In genomic region chr19:5686647-5687359, GRCh38 we compare ENCODE assay signal across 8 cellular contexts. TPM values are rescaled to one million over a fixed set of nuclear protein-coding genes. Genes with fewer than 3 reads are reported as not detected.
DNase-seq lines count a peak whose midpoint lies in the region; ATAC-seq and TF ChIP-seq lines count a peak whose summit lies in the region.

No MANE protein-coding gene starts in this region.

- DNase-seq in A172 (ENCODE audit: low spot score): peak; percentile 75
- DNase-seq in NCI-H2196 (lab: John Stamatoyannopoulos, UW; ENCODE audit: unreplicated experiment): peak; percentile 96
- DNase-seq in activated CD4-positive, alpha-beta T cell treated with anti-CD3 and anti-CD28 coated beads for 1 hour: peak; percentile 86
- DNase-seq in choroid plexus epithelial cell (ENCODE audit: low read depth): peak; percentile 93
- peak; percentile 83 to 99 for DNase-seq in stimulated activated CD4-positive, alpha-beta T cell treated with anti-CD3 and anti-CD28 coated beads, Interleukin-1b, Interleukin-23, amount 100 ng/mL, for 1 hour (ENCODE audit: low read depth in 2 of 2)

- H3K27ac ChIP-seq in layer of hippocampus (ENCODE audit: low read depth, low read length): peak overlapping the region; percentile 73

- TF ChIP-seq POLR2A in GM18526 (IDR thresholded peaks at IDR 0.05; ENCODE audit: extremely low read depth, insufficient read length): peak; percentile 29

- ATAC-seq in HG03097 (IDR thresholded peaks at IDR 0.05; ENCODE audit: low FRiP score, unreplicated experiment): peak; percentile 41

- H3K4me3 ChIP-seq in choroid plexus epithelial cell (ENCODE audit: low read depth, low read length): peak overlapping the region; percentile 64

- peak; percentile 82 for TF ChIP-seq CTCF in choroid plexus epithelial cell (conservative IDR thresholded peaks at IDR 0.05; ENCODE audit: low read depth, low read length)

- H3K27me3 ChIP-seq in layer of hippocampus (ENCODE audit: control insufficient read depth, insufficient read depth, low read length): no peaks in the 10 kb centered on the region

RNA-seq across cellular contexts. Expression of gene RPL36, which starts 3.3 kb away (rescaled TPM):
- total RNA-seq in A172 (2014; rRNA removed; shearing (Covaris generic)): 782 and 864 TPM in 2 replicates

RNA-seq across cellular contexts. Expression of gene HSD11B1L, which starts 6.0 kb away (rescaled TPM):
- 24.1 and 58.4 TPM in 2 replicates for total RNA-seq in A172 (2014; rRNA removed; shearing (Covaris generic))

RNA-seq across cellular contexts. Expression of gene MICOS13, which starts 6.5 kb away (rescaled TPM):
- 49.6 and 81.0 TPM in 2 replicates for total RNA-seq in A172 (2014; rRNA removed; shearing (Covaris generic))

RNA-seq across cellular contexts. Expression of gene LONP1, which starts 33.1 kb away (rescaled TPM):
- total RNA-seq in A172 (2014; rRNA removed; shearing (Covaris generic)): 120 and 153 TPM in 2 replicates

RNA-seq across cellular contexts. Expression of gene CATSPERD, which starts 33.6 kb away (rescaled TPM):
- total RNA-seq in A172 (2014; rRNA removed; shearing (Covaris generic)): not detected in 2 replicates

Comparison
In these comparisons a context has a peak if more than half of its experiments do, and no peak if none do; other contexts are left out.
1. Peak in every context shown above with its lines: DNase-seq, ATAC-seq, H3K4me3 ChIP-seq and H3K27ac ChIP-seq.